ENCODE assay signal across 8 cellular contexts in genomic region chr3:146469206-146470017, GRCh38. TPM values are rescaled to one million over a fixed set of nuclear protein-coding genes. Genes with fewer than 3 reads are reported as not detected.
DNase-seq lines count a peak whose midpoint lies in the region; ATAC-seq and TF ChIP-seq lines count a peak whose summit lies in the region.

PLSCR2 (minus strand) TSS chr3:146469561; CDS start chr3:146459904, 9,657 bp downstream.

- peaks cover 70% of the 10 kb centered on the region for H3K4me1 ChIP-seq in adipocyte (ENCODE audit: control insufficient read depth, insufficient read depth, low read length)
- no peaks in the 10 kb centered on the region for H3K4me1 ChIP-seq in hepatocyte (ENCODE audit: insufficient read depth)
- H3K4me1 ChIP-seq in smooth muscle cell (ENCODE audit: low read depth), result no peaks in the 10 kb centered on the region

- H3K27ac ChIP-seq in hepatocyte (peak within 1 kb of the TSS; percentile 88), smooth muscle cell (ENCODE audit: low read depth) (no peak within 1 kb of the TSS)

- H3K9me3 ChIP-seq in adipocyte (ENCODE audit: control insufficient read depth, low read length), result no peaks in the 10 kb centered on the region
- H3K9me3 ChIP-seq in hepatocyte (ENCODE audit: low read depth), result no peaks in the 10 kb centered on the region
- no peaks in the 10 kb centered on the region for H3K9me3 ChIP-seq in smooth muscle cell (replicated peaks; ENCODE audit: low read depth)

- peak within 1 kb of the TSS; percentile 67 for H3K9ac ChIP-seq in adipocyte (ENCODE audit: low read length)
- no peak within 1 kb of the TSS for H3K9ac ChIP-seq in smooth muscle cell (ENCODE audit: low read depth)

- H4K20me1 ChIP-seq in hepatocyte (ENCODE audit: insufficient read depth, poor library complexity, severe bottlenecking) (no peaks in the 10 kb centered on the region), smooth muscle cell (ENCODE audit: low read depth) (no peaks in the 10 kb centered on the region)

- H3K4me3 ChIP-seq in adipocyte (ENCODE audit: low read length) (peak within 1 kb of the TSS; percentile 73), hepatocyte (peak within 1 kb of the TSS; percentile 31), smooth muscle cell (peak within 1 kb of the TSS; percentile 53)

- no peaks in the 10 kb centered on the region for H3K9me2 ChIP-seq in hepatocyte (replicated peaks; ENCODE audit: insufficient read depth)

- H2AFZ ChIP-seq in hepatocyte, result peak within 1 kb of the TSS; percentile 41
- peak within 1 kb of the TSS; percentile 90 for H2AFZ ChIP-seq in smooth muscle cell (ENCODE audit: low read depth)

- TF ChIP-seq CTCF in hepatocyte (IDR thresholded peaks at IDR 0.05; ENCODE audit: poor library complexity), result no peak
- no peak for TF ChIP-seq CTCF in smooth muscle cell (IDR thresholded peaks at IDR 0.05; ENCODE audit: borderline replicate concordance, insufficient read depth, poor library complexity, severe bottlenecking)

- ATAC-seq in GM18870 (IDR thresholded peaks at IDR 0.05; ENCODE audit: unreplicated experiment) (peak; percentile 89), HG03135 (IDR thresholded peaks at IDR 0.05; ENCODE audit: unreplicated experiment) (peak; percentile 97)

- no peaks in the 10 kb centered on the region for H3K79me2 ChIP-seq in hepatocyte
- H3K79me2 ChIP-seq in smooth muscle cell (ENCODE audit: low read depth), result no peaks in the 10 kb centered on the region

- DNase-seq in A172 (ENCODE audit: low spot score) (peak; percentile 14), SHP77 treated with DMSO at 0.1 percent for 48 hours (lab: John Stamatoyannopoulos, UW) (peak; percentile 84), adipocyte (ENCODE audit: low read depth) (no peak), hepatocyte (ENCODE audit: low spot score) (peak; percentile 74), smooth muscle cell (lab: John Stamatoyannopoulos, UW; ENCODE audit: unreplicated experiment) (no peak), SK-N-DZ (ENCODE audit: low spot score) (no peak)

- H3K36me3 ChIP-seq in adipocyte (ENCODE audit: control insufficient read depth, insufficient read depth, low read length, severe bottlenecking), result no peaks in the 10 kb centered on the region
- H3K36me3 ChIP-seq in hepatocyte (replicated peaks; ENCODE audit: insufficient read depth, low read depth), result no peaks in the 10 kb centered on the region
- no peaks in the 10 kb centered on the region for H3K36me3 ChIP-seq in smooth muscle cell (ENCODE audit: low read depth)

- no peaks in the 10 kb centered on the region for H3K27me3 ChIP-seq in adipocyte (replicated peaks; ENCODE audit: control insufficient read depth, insufficient read depth, low read length)
- H3K27me3 ChIP-seq in hepatocyte, result no peaks in the 10 kb centered on the region
- H3K27me3 ChIP-seq in smooth muscle cell (ENCODE audit: low read depth), result no peaks in the 10 kb centered on the region

- WGBS in hepatocyte (ENCODE audit: low lambda C conversion rate, missing lambda C conversion rate), result 45% methylated on average over 49 of the region's 50 CpGs
- WGBS in smooth muscle cell (ENCODE audit: low lambda C conversion rate), result 39% methylated on average over 50 of the region's 50 CpGs

- H3K4me2 ChIP-seq in hepatocyte (peak within 1 kb of the TSS; percentile 85), smooth muscle cell (peak within 1 kb of the TSS; percentile 83)

- no peaks in the 10 kb centered on the region for H3F3A ChIP-seq in smooth muscle cell (ENCODE audit: low read depth)

RNA-seq across cellular contexts. Expression of gene PLSCR2, which starts in this region (rescaled TPM):
- not detected in 2 replicates for total RNA-seq in A172 (2014; rRNA removed; shearing (Covaris generic))
- total RNA-seq in hepatocyte (not detected in 2 replicates), smooth muscle cell (0.58 TPM in 1 of 2 replicates, not detected in the other)
- polyA plus RNA-seq in hepatocyte (0.18 TPM in 1 of 2 replicates, not detected in the other), smooth muscle cell (not detected in 2 replicates)
- polyA plus RNA-seq in SK-N-DZ (2014; cell fraction: cytosol; rRNA removed), result not detected in 2 replicates
- polyA plus RNA-seq in SK-N-DZ (2014; cell fraction: nucleus; rRNA removed), result not detected in 2 replicates

Comparison
In these comparisons a context has a peak if more than half of its experiments do, and no peak if none do; other contexts are left out.
1. Peak in DNase-seq in A172; RNA of the gene not detected or under 1 TPM.
2. Peak in DNase-seq, H3K4me3 ChIP-seq, H3K27ac ChIP-seq and H3K4me2 ChIP-seq in hepatocyte; RNA of the gene not detected or under 1 TPM.